Comparison of ENCODE assay signal across 22 cellular contexts in genomic region chr17:69800870-69801269, GRCh38.
A peak's percentile ranks its signal among the peaks of the same experiment; 100 is the strongest.
DNase-seq lines count a peak whose midpoint lies in the region; ATAC-seq and TF ChIP-seq lines count a peak whose summit lies in the region.
"Had no signal": no experiment of that assay in that cellular context is flagged by ENCODE, and none has a peak within 500 bp of the region (broad histone marks: within the 10 kb centered on the region; RNA-seq: fewer than 3 reads in every experiment).

No MANE protein-coding gene starts in this region.

- TF ChIP-seq CTCF in spleen (IDR thresholded peaks at IDR 0.05 in 8 of 11, conservative IDR thresholded peaks at IDR 0.05 in 3 of 11) (no peak), upper lobe of right lung (IDR thresholded peaks at IDR 0.05) (no peak)

- H2BK12ac ChIP-seq in neuronal stem cell (ENCODE audit: low read length): no peak overlapping the region

- H3K36me3 ChIP-seq in neuronal stem cell (replicated peaks in 1 of 2; ENCODE audit: control insufficient read depth in 2 of 2, insufficient read depth in 2 of 2, low read length in 2 of 2) (no peaks in the 10 kb centered on the region), spleen (no peaks in the 10 kb centered on the region), upper lobe of right lung (no peaks in the 10 kb centered on the region), H7 (replicated peaks; ENCODE audit: control insufficient read depth, insufficient read depth, low read length) (no peaks in the 10 kb centered on the region)
- H3K36me3 ChIP-seq: BE2C had no signal

- no peak overlapping the region for H2BK15ac ChIP-seq in neuronal stem cell (ENCODE audit: low read length)

- DNase-seq in neuronal stem cell (ENCODE audit: low spot score): no peak
- peak; percentile 72 for DNase-seq in spleen
- DNase-seq in upper lobe of right lung: no peak
- DNase-seq in erythroblast (lab: John Stamatoyannopoulos, UW): no peak
- DNase-seq in H7: no peak
- DNase-seq: 8988T; ACHN; BE2C; C1 segment of cervical spinal cord; CD4-positive, alpha-beta memory T cell; CD4-positive, CD25-positive, alpha-beta regulatory T cell; CD8-positive, alpha-beta memory T cell; COR-L47; DMS 273 treated with DMSO at 0.1 percent for 48 hours; DMS153; DMS53; DMS79; DND-41; EL; GDM1 had no signal

- TF ChIP-seq POLR2A in spleen (IDR thresholded peaks at IDR 0.05): no peak
- TF ChIP-seq POLR2A in erythroblast (IDR thresholded peaks at IDR 0.05; ENCODE audit: low read length): no peak

- H3K9ac ChIP-seq in neuronal stem cell (ENCODE audit: low read depth, low read length, poor library complexity): no peak overlapping the region
- H3K9ac ChIP-seq: BLaER1 had no signal

- H2AK5ac ChIP-seq in neuronal stem cell (ENCODE audit: low read depth, low read length): no peak overlapping the region

- no peak overlapping the region for H4K91ac ChIP-seq in neuronal stem cell (ENCODE audit: low read depth, low read length, poor library complexity)

- H3K18ac ChIP-seq in neuronal stem cell (ENCODE audit: low read length): peak overlapping the region; percentile 4

- H3K4me1 ChIP-seq in neuronal stem cell (ENCODE audit: control insufficient read depth in 2 of 2, insufficient read depth in 1 of 2, low read depth in 1 of 2, low read length in 2 of 2) (peaks cover 0 to 4% of the 10 kb centered on the region in 2 donors), spleen (no peaks in the 10 kb centered on the region), upper lobe of right lung (no peaks in the 10 kb centered on the region)
- H3K4me1 ChIP-seq: BE2C, BLaER1 had no signal

- H2BK120ac ChIP-seq in neuronal stem cell (ENCODE audit: low read depth, low read length): no peak overlapping the region

- H3K9me3 ChIP-seq in neuronal stem cell (replicated peaks in 1 of 2; ENCODE audit: control insufficient read depth in 2 of 2, insufficient read depth in 1 of 2, low read depth in 1 of 2, low read length in 2 of 2) (peaks cover 0 to 12% of the 10 kb centered on the region in 2 donors), spleen (peaks cover 0 to 43% (median 2%) of the 10 kb centered on the region in 8 donors), upper lobe of right lung (no peaks in the 10 kb centered on the region)
- H3K9me3 ChIP-seq: BE2C had no signal

- peak; percentile 29 for ATAC-seq in upper lobe of right lung
- ATAC-seq: GM12878 had no signal

- H3K4ac ChIP-seq in neuronal stem cell (ENCODE audit: low read length): no peak overlapping the region

- H3K79me1 ChIP-seq in neuronal stem cell (ENCODE audit: low read depth, low read length): no peaks in the 10 kb centered on the region

- no peak overlapping the region for H3K23ac ChIP-seq in neuronal stem cell (ENCODE audit: low read depth, low read length, poor library complexity)

- H3K27me3 ChIP-seq in neuronal stem cell (ENCODE audit: control insufficient read depth in 3 of 3, insufficient read depth in 3 of 3, low read depth in 1 of 3, low read length in 3 of 3) (no peaks in the 10 kb centered on the region), spleen (replicated peaks in 1 of 7) (no peaks in the 10 kb centered on the region), upper lobe of right lung (no peaks in the 10 kb centered on the region), H7 (ENCODE audit: control insufficient read depth, insufficient read depth, low read length) (no peaks in the 10 kb centered on the region)
- H3K27me3 ChIP-seq: BE2C, BLaER1 had no signal

- no peak overlapping the region for H4K8ac ChIP-seq in neuronal stem cell (ENCODE audit: low read depth, low read length)

- no peak overlapping the region for H3K4me2 ChIP-seq in neuronal stem cell (ENCODE audit: insufficient read depth, low read length, poor library complexity, severe bottlenecking)
- H3K4me2 ChIP-seq: BLaER1 had no signal

- intact Hi-C loops in spleen (cut with DNase I; ENCODE audit: low total_unique reads) (no loop called here), upper lobe of right lung (cut with DNase I) (no loop called here)

- no CpG with 5 or more reads among the region's 3 CpGs for WGBS in neuronal stem cell (ENCODE audit: extremely low coverage in 2 of 2, insufficient read length in 2 of 2, insufficient replicate concordance in 1 of 2), 2 donors
- 88 to 100% (median 97%) methylated on average over 1 to 3 of the region's 3 CpGs for WGBS in spleen, 5 donors

- no peak overlapping the region for H3K14ac ChIP-seq in neuronal stem cell (ENCODE audit: low read length)

- no peak overlapping the region for H2BK5ac ChIP-seq in neuronal stem cell (ENCODE audit: low read length)

- H3K4me3 ChIP-seq in neuronal stem cell (ENCODE audit: low read length in 2 of 2): no peak overlapping the region
- H3K4me3 ChIP-seq in spleen: no peak overlapping the region
- no peak overlapping the region for H3K4me3 ChIP-seq in upper lobe of right lung
- H3K4me3 ChIP-seq in H7 (ENCODE audit: insufficient read depth, low read depth, low read length): no peak overlapping the region
- H3K4me3 ChIP-seq: BLaER1, GM12878 had no signal

- no peak overlapping the region for H3K27ac ChIP-seq in neuronal stem cell (replicated peaks; ENCODE audit: low read length)
- H3K27ac ChIP-seq in spleen: no peak overlapping the region
- no peak overlapping the region for H3K27ac ChIP-seq in upper lobe of right lung
- H3K27ac ChIP-seq: BLaER1 had no signal

- H2AFZ ChIP-seq in neuronal stem cell (ENCODE audit: low read length): no peak overlapping the region
